In the genomic region with DNA sequence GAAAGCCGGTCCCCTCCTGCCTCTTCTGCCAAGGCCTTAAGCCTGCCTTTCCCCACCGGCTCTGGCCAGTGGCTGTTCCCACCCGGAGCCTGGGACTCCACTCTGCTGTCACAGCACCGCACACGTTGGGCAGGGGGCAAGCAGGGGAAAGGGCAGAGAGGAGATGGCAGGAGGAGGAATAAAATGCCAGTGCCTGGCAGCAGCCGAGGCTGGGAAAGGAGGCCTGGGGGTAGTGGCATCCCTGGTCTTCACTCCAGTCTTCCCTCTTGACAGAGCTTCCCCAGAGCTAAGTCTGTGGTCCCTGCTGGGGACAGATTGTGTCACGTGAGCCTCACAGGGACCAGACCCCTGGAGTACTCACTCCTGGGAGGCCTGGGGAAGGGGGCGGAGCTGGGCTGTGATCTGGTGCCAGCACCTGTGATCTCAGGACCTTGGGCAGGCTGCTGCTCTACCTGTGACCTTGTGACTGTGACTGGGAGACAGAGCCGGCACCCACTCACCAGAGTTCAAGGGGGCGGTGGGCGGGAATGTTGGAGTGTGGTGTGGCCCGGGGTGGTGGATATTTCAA, we compare ENCODE assay signal across 12 cellular contexts.
DNase-seq lines count a peak whose midpoint lies in the region; ATAC-seq, FAIRE-seq and TF ChIP-seq lines count a peak whose summit lies in the region.
"Had no signal": no experiment of that assay in that cellular context is flagged by ENCODE, and none has a peak within 500 bp of the region (broad histone marks: within the 10 kb centered on the region; RNA-seq: fewer than 3 reads in every experiment).

No MANE protein-coding gene starts in this region.

- H3K27me3 ChIP-seq in BLaER1 (no peaks in the 10 kb centered on the region), H1 (replicated peaks in 1 of 4; ENCODE audit: control insufficient read depth in 3 of 4, extremely low read depth in 1 of 4, insufficient read depth in 3 of 4, low read length in 3 of 4) (no peaks in the 10 kb centered on the region; a peak in 1 of 7 replicates), trophoblast cell (ENCODE audit: insufficient read depth, low read length) (no peaks in the 10 kb centered on the region)
- H3K27me3 ChIP-seq: uterus had no signal

- H3K14ac ChIP-seq in H1 (ENCODE audit: insufficient read length) = no peak overlapping the region
- peak overlapping the region; percentile 88 for H3K14ac ChIP-seq in trophoblast cell (ENCODE audit: low read length)

- peak overlapping the region; percentile 72 for H4K8ac ChIP-seq in H1 (ENCODE audit: extremely low read depth, insufficient read depth, low read length)
- peak overlapping the region; percentile 82 for H4K8ac ChIP-seq in trophoblast cell (ENCODE audit: low read depth, low read length)

- H2AFZ ChIP-seq in H1 (ENCODE audit: low read length) = no peak overlapping the region
- H2AFZ ChIP-seq in trophoblast cell (ENCODE audit: insufficient read depth, low read length, poor library complexity) = peak overlapping the region; percentile 38

- DNase-seq in M059J (ENCODE audit: low read depth) (peak; percentile 8), H1 (ENCODE audit: low read depth in 1 of 2, low spot score in 2 of 2) (no peak), trophoblast cell (peak in 1 of 2 donors; percentile 67)
- no peak for DNase-seq in activated naive CD4-positive, alpha-beta T cell (lab: John Stamatoyannopoulos, UW)
- DNase-seq: KBM-7 had no signal

- 84% methylated on average over 11 of the region's 12 CpGs; no CpG with 5 or more reads in 1 of the 2 experiments for WGBS in H1 (ENCODE audit: extremely low coverage in 1 of 2, insufficient coverage in 1 of 2, insufficient read length in 1 of 2, insufficient replicate concordance in 2 of 2, low coverage in 1 of 2, low lambda C conversion rate in 2 of 2, missing lambda C conversion rate in 1 of 2), 2 experiments
- no CpG with 5 or more reads among the region's 12 CpGs for WGBS in trophoblast cell (ENCODE audit: extremely low coverage, insufficient coverage, insufficient read length)

- no peak overlapping the region for H2BK5ac ChIP-seq in H1 (ENCODE audit: low read depth, low read length)
- peak overlapping the region; percentile 94 for H2BK5ac ChIP-seq in trophoblast cell (ENCODE audit: low read depth, low read length, poor library complexity)

- no peak for TF ChIP-seq RAD21 in H1 (IDR thresholded peaks at IDR 0.05 in 1 of 2, conservative IDR thresholded peaks at IDR 0.05 in 1 of 2; ENCODE audit: low read depth in 2 of 2, low read length in 2 of 2)

- H3K23me2 ChIP-seq in H1 (ENCODE audit: low read depth, low read length) = peaks cover 8% of the 10 kb centered on the region

- H3K79me1 ChIP-seq in H1 (ENCODE audit: low read depth, low read length) = no peaks in the 10 kb centered on the region
- peaks cover 36% of the 10 kb centered on the region for H3K79me1 ChIP-seq in trophoblast cell (ENCODE audit: low read length)

- FAIRE-seq in H1 (lab: Jason Lieb, UNC) = no peak
- FAIRE-seq: GM19239, TTC549 had no signal

- H3K9me3 ChIP-seq in BLaER1 (no peaks in the 10 kb centered on the region), H1 (ENCODE audit: insufficient read depth in 2 of 2, low read depth in 1 of 2, low read length in 1 of 2) (no peaks in the 10 kb centered on the region), trophoblast cell (ENCODE audit: insufficient read depth, low read depth, low read length) (no peaks in the 10 kb centered on the region)
- H3K9me3 ChIP-seq: uterus had no signal

- no peak overlapping the region for H4K5ac ChIP-seq in H1 (ENCODE audit: insufficient read length, low read depth, low read length)

- no peak overlapping the region for H4K12ac ChIP-seq in trophoblast cell (ENCODE audit: low read depth, low read length)

- H3K23ac ChIP-seq in H1 (ENCODE audit: insufficient read length) (no peak overlapping the region), trophoblast cell (ENCODE audit: low read length) (no peak overlapping the region)

- H3K4me1 ChIP-seq in BLaER1 (peaks cover 64% of the 10 kb centered on the region), H1 (replicated peaks in 1 of 4; ENCODE audit: control insufficient read depth in 3 of 4, insufficient read depth in 4 of 4, low read length in 3 of 4) (peaks cover 0 to 20% (median 14%) of the 10 kb centered on the region in 4 experiments; a peak in 6 of 7 replicates), trophoblast cell (ENCODE audit: control insufficient read depth in 1 of 2, insufficient read depth in 2 of 2, low read length in 2 of 2) (peaks cover 33 to 37% of the 10 kb centered on the region in 2 experiments)

- no peak overlapping the region for H3K56ac ChIP-seq in H1 (replicated peaks; ENCODE audit: insufficient read length, low read depth, low read length)

- H2BK120ac ChIP-seq in H1 (replicated peaks; ENCODE audit: low read depth, low read length) (no peak overlapping the region), trophoblast cell (ENCODE audit: insufficient read depth, low read length, poor library complexity) (peak overlapping the region; percentile 98)

- H3K4me2 ChIP-seq in BLaER1 = peak overlapping the region; percentile 62
- no peak overlapping the region for H3K4me2 ChIP-seq in H1 (ENCODE audit: insufficient read depth in 1 of 2, low read depth in 2 of 2, low read length in 2 of 2)
- peak overlapping the region; percentile 14 for H3K4me2 ChIP-seq in trophoblast cell (ENCODE audit: low read length)

- no peak for TF ChIP-seq EP300 in H1 (IDR thresholded peaks at IDR 0.05; ENCODE audit: borderline replicate concordance in 1 of 2, low read depth in 2 of 2, low read length in 2 of 2)

- H3K27ac ChIP-seq in BLaER1 (peak overlapping the region; percentile 68), H1 (ENCODE audit: low read depth, low read length) (no peak overlapping the region), trophoblast cell (ENCODE audit: low read depth, low read length) (peak overlapping the region; percentile 93)

- H3K4me3 ChIP-seq in BLaER1 = no peak overlapping the region
- H3K4me3 ChIP-seq in H1 (ENCODE audit: extremely low read depth in 1 of 4, insufficient read depth in 2 of 4, low read depth in 3 of 4, low read length in 4 of 4) = no peak overlapping the region
- H3K4me3 ChIP-seq in trophoblast cell (ENCODE audit: low read depth, low read length) = peak overlapping the region; percentile 3
- H3K4me3 ChIP-seq: uterus had no signal

- H3K36me3 ChIP-seq in BLaER1 = peaks cover 18% of the 10 kb centered on the region; the same call in 1 of the 2 replicates
- H3K36me3 ChIP-seq in H1 (ENCODE audit: control insufficient read depth in 2 of 4, insufficient read depth in 4 of 4, low read length in 3 of 4) = no peaks in the 10 kb centered on the region
- no peaks in the 10 kb centered on the region for H3K36me3 ChIP-seq in trophoblast cell (ENCODE audit: control insufficient read depth in 1 of 2, insufficient read depth in 2 of 2, low read length in 2 of 2)
- H3K36me3 ChIP-seq: uterus had no signal

- peak overlapping the region; percentile 32; the same call in 1 of the 2 replicates for H3K18ac ChIP-seq in H1 (ENCODE audit: extremely low read depth, low read length)
- H3K18ac ChIP-seq in trophoblast cell (ENCODE audit: low read length) = peak overlapping the region; percentile 87

- H2BK12ac ChIP-seq in H1 (ENCODE audit: low read depth, low read length) (peak overlapping the region; percentile 75; the same call in 1 of the 2 replicates), trophoblast cell (ENCODE audit: low read length) (peak overlapping the region; percentile 93)

- no peak overlapping the region for H2BK15ac ChIP-seq in H1 (ENCODE audit: low read length)

- H3K4ac ChIP-seq in H1 (replicated peaks; ENCODE audit: insufficient read length, low read depth, low read length) (no peak overlapping the region), trophoblast cell (ENCODE audit: low read depth, low read length) (peak overlapping the region; percentile 77)

- H4K20me1 ChIP-seq in BLaER1 (0 out of 2 replicates have a peak, but pooled peaks cover 9% of the 10 kb centered on the region), H1 (replicated peaks in 1 of 2; ENCODE audit: control insufficient read depth in 1 of 2, insufficient read depth in 2 of 2, low read length in 2 of 2) (no peaks in the 10 kb centered on the region)

- no peak overlapping the region for H4K91ac ChIP-seq in H1 (replicated peaks; ENCODE audit: insufficient read length, low read length)
- H4K91ac ChIP-seq in trophoblast cell (ENCODE audit: low read depth, low read length) = peak overlapping the region; percentile 99

- no peaks in the 10 kb centered on the region for H3K79me2 ChIP-seq in H1 (ENCODE audit: control insufficient read depth in 1 of 2, insufficient read depth in 2 of 2, low read length in 2 of 2)
- peaks cover 6% of the 10 kb centered on the region for H3K79me2 ChIP-seq in trophoblast cell (ENCODE audit: control insufficient read depth, insufficient read depth, low read length, poor library complexity)

- H3K9ac ChIP-seq in BLaER1 = 0 out of 2 replicates have a peak overlapping the region, but pooled peaks have one; percentile 45
- H3K9ac ChIP-seq in H1 (replicated peaks in 1 of 4; ENCODE audit: extremely low read depth in 1 of 4, low read depth in 3 of 4, low read length in 3 of 4) = no peak overlapping the region
- no peak overlapping the region for H3K9ac ChIP-seq in trophoblast cell (ENCODE audit: low read length)

- no peak for TF ChIP-seq CTCF in H1 (IDR thresholded peaks at IDR 0.05; ENCODE audit: control extremely low read depth in 1 of 3, insufficient read depth in 1 of 3, low read depth in 1 of 3, low read length in 3 of 3)

- CTCF ChIA-PET in H1 (lab: Charles Lee; ENCODE audit: partially characterized antibody) = interaction anchor here (0.6 to 6.6 kb wide), 20 partner anchors 9 to 144 kb away, joined by 3 to 56 read pairs (median 4); no protein-coding TSS in a partner anchor

- no peak overlapping the region for H2BK20ac ChIP-seq in H1 (ENCODE audit: low read length)

- ATAC-seq in GM18498 (IDR thresholded peaks at IDR 0.05; ENCODE audit: unreplicated experiment) = no peak
- no peak for ATAC-seq in GM18520 (IDR thresholded peaks at IDR 0.05; ENCODE audit: unreplicated experiment)
- ATAC-seq in GM18502 (IDR thresholded peaks at IDR 0.05; ENCODE audit: poor library complexity, unreplicated experiment) = no peak

- no peak for TF ChIP-seq POLR2A in H1 (IDR thresholded peaks at IDR 0.05; ENCODE audit: control extremely low read depth in 1 of 2, low read depth in 2 of 2, low read length in 2 of 2)

- H2AK5ac ChIP-seq in H1 (ENCODE audit: low read depth, low read length) = peak overlapping the region; percentile 24; the same call in 1 of the 2 replicates
- peak overlapping the region; percentile 80 for H2AK5ac ChIP-seq in trophoblast cell (ENCODE audit: low read length)

- POLR2A ChIA-PET in H1 (lab: Charles Lee; ENCODE audit: partially characterized antibody) = interaction anchor here (1.1 to 2.3 kb wide), 2 partner anchors 8 to 9 kb away, joined by 3 to 5 read pairs; no protein-coding TSS in a partner anchor

TF ChIP-seq in H1, 55 proteins besides CTCF, POLR2A, EP300 and RAD21 (continues in another document):
- no peak for TF ChIP-seq NRF1 (IDR thresholded peaks at IDR 0.05; ENCODE audit: low read depth, low read length)
- TF ChIP-seq JUND (IDR thresholded peaks at IDR 0.05; ENCODE audit: low read length) = no peak
- TF ChIP-seq SUZ12 (IDR thresholded peaks at IDR 0.05; ENCODE audit: low read length) = no peak
- TF ChIP-seq, protein P1, sequence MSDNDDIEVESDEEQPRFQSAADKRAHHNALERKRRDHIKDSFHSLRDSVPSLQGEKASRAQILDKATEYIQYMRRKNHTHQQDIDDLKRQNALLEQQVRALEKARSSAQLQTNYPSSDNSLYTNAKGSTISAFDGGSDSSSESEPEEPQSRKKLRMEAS (IDR thresholded peaks at IDR 0.05) = no peak

Comparison
In these comparisons a context has a peak if more than half of its experiments do, and no peak if none do; other contexts are left out.
1. H3K4me2 ChIP-seq: peak in BLaER1 (single experiment) and trophoblast cell (single experiment); none in H1 (0 of 2).